Comparison of ENCODE assay signal across 8 cellular contexts in the genomic region with DNA sequence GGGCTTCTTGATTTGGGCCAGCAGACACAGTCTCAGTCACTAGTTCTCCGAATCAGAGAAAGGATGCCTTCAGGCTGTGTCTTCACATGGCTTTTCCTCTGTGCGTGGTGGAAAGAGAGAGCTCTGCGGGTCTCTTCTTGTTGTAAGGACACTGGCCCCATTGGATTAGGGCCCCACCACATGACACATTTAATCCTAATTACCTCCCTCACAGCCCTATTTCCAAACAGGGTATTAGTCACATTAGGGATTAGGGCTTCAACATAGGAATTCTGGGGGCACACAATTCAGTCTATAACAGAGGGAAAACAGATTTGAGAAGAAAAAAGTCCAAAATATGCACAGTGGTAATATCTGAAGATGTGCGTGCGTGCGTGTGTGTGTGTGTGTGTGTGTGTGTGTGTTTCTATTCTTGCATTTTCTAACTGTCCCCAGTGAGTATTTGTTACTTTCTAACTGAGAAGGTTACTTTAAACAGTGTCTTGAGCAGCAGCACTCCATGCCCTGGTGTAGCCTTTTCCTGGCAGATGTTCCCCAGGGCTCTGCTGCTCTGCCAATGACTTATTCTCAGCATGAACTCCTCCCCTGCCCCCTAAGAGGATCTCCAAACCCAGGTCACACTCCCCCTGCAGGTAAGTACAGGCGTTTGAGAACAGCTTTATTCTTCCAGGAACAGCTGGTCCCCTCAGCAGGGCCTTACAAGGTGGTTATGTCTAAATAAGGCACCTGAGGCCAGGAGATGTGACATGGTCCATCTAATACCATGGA.
A peak's percentile ranks its signal among the peaks of the same experiment; 100 is the strongest.
DNase-seq lines count a peak whose midpoint lies in the region; ATAC-seq, FAIRE-seq and TF ChIP-seq lines count a peak whose summit lies in the region.

No MANE protein-coding gene starts in this region.

- no peak overlapping the region for H3K27ac ChIP-seq in H9 (ENCODE audit: insufficient read length, low read depth, low read length)
- H3K27ac ChIP-seq in keratinocyte (ENCODE audit: control insufficient read depth, insufficient read depth, low read length): no peak overlapping the region
- H3K27ac ChIP-seq in thoracic aorta: no peak overlapping the region
- H3K27ac ChIP-seq in tibial nerve: no peak overlapping the region

- no peak overlapping the region for H4K91ac ChIP-seq in H9 (ENCODE audit: insufficient read length, low read depth, low read length)

- peaks cover 31 to 69% (median 57%) of the 10 kb centered on the region in 3 experiments for H3K36me3 Mint-ChIP-seq in H9 (ENCODE audit: insufficient read depth in 1 of 3, low read depth in 3 of 3)
- H3K36me3 Mint-ChIP-seq in activated naive CD4-positive, alpha-beta T cell treated with anti-CD3 and anti-CD28 coated beads for 36 hours (ENCODE audit: low read depth): peaks cover 62% of the 10 kb centered on the region

- H3K9me3 Mint-ChIP-seq in H9: no peaks in the 10 kb centered on the region
- H3K9me3 Mint-ChIP-seq in activated naive CD4-positive, alpha-beta T cell treated with anti-CD3 and anti-CD28 coated beads for 36 hours: no peaks in the 10 kb centered on the region

- H3K14ac ChIP-seq in H9 (ENCODE audit: insufficient read depth, low read length): no peak overlapping the region

- H3K27me3 ChIP-seq in H9 (ENCODE audit: insufficient read depth, low read length) (no peaks in the 10 kb centered on the region), keratinocyte (ENCODE audit: control insufficient read depth, extremely low read depth, insufficient read depth, low read length) (no peaks in the 10 kb centered on the region), thoracic aorta (replicated peaks; ENCODE audit: insufficient read depth) (no peaks in the 10 kb centered on the region), tibial nerve (no peaks in the 10 kb centered on the region)

- DNase-seq in NCI-H1092 treated with DMSO at 0.1 percent for 48 hours (lab: John Stamatoyannopoulos, UW) (peak; percentile 12), NCI-H1092 (lab: John Stamatoyannopoulos, UW) (no peak), H9 (peak; percentile 85), NCI-H82 (lab: John Stamatoyannopoulos, UW) (peak; percentile 99), keratinocyte (ENCODE audit: low read depth, low spot score) (no peak), thoracic aorta (ENCODE audit: low spot score) (no peak), tibial nerve (ENCODE audit: low spot score in 2 of 2) (no peak)
- peak; percentile 66 for DNase-seq in activated naive CD4-positive, alpha-beta T cell treated with anti-CD3 and anti-CD28 coated beads for 36 hours

- H3K36me3 ChIP-seq in keratinocyte (ENCODE audit: control insufficient read depth in 2 of 2, extremely low read depth in 1 of 2, insufficient read depth in 2 of 2, low read length in 2 of 2): no peaks in the 10 kb centered on the region
- peaks cover 10% of the 10 kb centered on the region for H3K36me3 ChIP-seq in thoracic aorta
- peaks cover 0 to 10% (median 0%) of the 10 kb centered on the region in 3 donors for H3K36me3 ChIP-seq in tibial nerve

- no peak overlapping the region for H2BK120ac ChIP-seq in H9 (ENCODE audit: low read depth, low read length, poor library complexity, severe bottlenecking)

- H3K56ac ChIP-seq in H9 (ENCODE audit: insufficient read length, low read depth, low read length): no peak overlapping the region

- dilution Hi-C loops in keratinocyte (cut with MboI; ENCODE audit: extremely low pct_ligation_motif_present, low sequenced_read_pairs): no loop called here

- H2AFZ ChIP-seq in H9 (ENCODE audit: low read length): no peak overlapping the region
- no peak overlapping the region for H2AFZ ChIP-seq in keratinocyte (ENCODE audit: control insufficient read depth, low read length)

- H4K20me1 ChIP-seq in H9 (ENCODE audit: control insufficient read depth, insufficient read depth, insufficient read length) (no peaks in the 10 kb centered on the region), keratinocyte (ENCODE audit: control insufficient read depth, extremely low read depth, insufficient read depth, low read length) (no peaks in the 10 kb centered on the region)

- H3T11ph ChIP-seq in H9 (ENCODE audit: low read length): no peak overlapping the region

- no peak overlapping the region for H3K18ac ChIP-seq in H9 (ENCODE audit: insufficient read length, low read depth, low read length)

- no peaks in the 10 kb centered on the region for H3K79me1 ChIP-seq in H9 (ENCODE audit: insufficient read depth, low read depth, low read length, poor library complexity, severe bottlenecking)

- H2BK15ac ChIP-seq in H9 (ENCODE audit: low read depth, low read length): no peak overlapping the region

- no peaks in the 10 kb centered on the region for H3K23me2 ChIP-seq in H9 (ENCODE audit: insufficient read length, low read depth, low read length, poor library complexity, severe bottlenecking)

- H3K4ac ChIP-seq in H9 (ENCODE audit: low read depth, low read length): no peak overlapping the region

- no peaks in the 10 kb centered on the region for H3K9me1 ChIP-seq in keratinocyte (ENCODE audit: control insufficient read depth, extremely low read depth, insufficient read depth, low read length)

- peak overlapping the region in 2 of 3 experiments; percentile 19 to 85; a peak in 3 of 7 replicates for H3K27ac Mint-ChIP-seq in H9
- peak overlapping the region; percentile 79 for H3K27ac Mint-ChIP-seq in activated naive CD4-positive, alpha-beta T cell treated with anti-CD3 and anti-CD28 coated beads for 36 hours

- no peak overlapping the region for H4K8ac ChIP-seq in H9 (replicated peaks; ENCODE audit: insufficient read length, low read depth, low read length)

- no peak overlapping the region for H3K9ac ChIP-seq in H9 (ENCODE audit: extremely low read depth, insufficient read length, low read length)
- no peak overlapping the region for H3K9ac ChIP-seq in keratinocyte (ENCODE audit: control insufficient read depth, extremely low read depth, insufficient read depth, low read length)

- CTCF ChIA-PET in activated naive CD4-positive, alpha-beta T cell treated with anti-CD3 and anti-CD28 coated beads for 36 hours (lab: Charles Lee): interaction anchor here (0.7 to 3.2 kb wide), 4 partner anchors 39 to 248 kb away, joined by 3 to 17 read pairs (median 5); no protein-coding TSS in a partner anchor

- no peaks in the 10 kb centered on the region for H3K27me3 Mint-ChIP-seq in H9 (ENCODE audit: low read depth)
- H3K27me3 Mint-ChIP-seq in activated naive CD4-positive, alpha-beta T cell treated with anti-CD3 and anti-CD28 coated beads for 36 hours (ENCODE audit: low read depth): no peaks in the 10 kb centered on the region

- H3K4me1 ChIP-seq in H9 (ENCODE audit: insufficient read depth, low read length) (peaks cover 14% of the 10 kb centered on the region; the same call in 1 of the 2 replicates), keratinocyte (ENCODE audit: control insufficient read depth, extremely low read depth, insufficient read depth, low read length) (peaks cover 17% of the 10 kb centered on the region), thoracic aorta (ENCODE audit: control insufficient read depth in 1 of 2, low read depth in 2 of 2) (peaks cover 18 to 41% of the 10 kb centered on the region in 2 donors), tibial nerve (peaks cover 0 to 13% (median 5%) of the 10 kb centered on the region in 4 donors)

- no peak overlapping the region for H3K23ac ChIP-seq in H9 (ENCODE audit: insufficient read length, low read depth, low read length)

- no peaks in the 10 kb centered on the region for H3K9me3 ChIP-seq in H9 (ENCODE audit: control insufficient read depth, low read depth, low read length)
- H3K9me3 ChIP-seq in keratinocyte (ENCODE audit: control insufficient read depth, low read depth, low read length): no peaks in the 10 kb centered on the region
- H3K9me3 ChIP-seq in thoracic aorta: peaks cover 5% of the 10 kb centered on the region
- H3K9me3 ChIP-seq in tibial nerve: peaks cover 0 to 3% (median 0%) of the 10 kb centered on the region in 4 donors

- H3K4me1 Mint-ChIP-seq in H9: peaks cover 38 to 47% of the 10 kb centered on the region in 2 experiments
- H3K4me1 Mint-ChIP-seq in activated naive CD4-positive, alpha-beta T cell treated with anti-CD3 and anti-CD28 coated beads for 36 hours (ENCODE audit: low read depth): peaks cover 66% of the 10 kb centered on the region

- H4K5ac ChIP-seq in H9 (ENCODE audit: insufficient read length, low read depth, low read length): no peak overlapping the region

- FAIRE-seq in keratinocyte (lab: Jason Lieb, UNC): no peak

- no peak overlapping the region for H3K4me2 ChIP-seq in H9 (ENCODE audit: insufficient read depth, insufficient read length, low read length)
- no peak overlapping the region for H3K4me2 ChIP-seq in keratinocyte (ENCODE audit: control insufficient read depth, extremely low read depth, insufficient read depth, low read depth, low read length)

- no CpG with 5 or more reads among the region's 7 CpGs for WGBS in H9 (ENCODE audit: extremely low coverage, insufficient read length, low lambda C conversion rate)
- 73 to 81% methylated on average over 7 of the region's 7 CpGs for WGBS in tibial nerve, 2 donors

- no peak overlapping the region for H2BK5ac ChIP-seq in H9 (ENCODE audit: insufficient read length, low read length)

- no peak overlapping the region for H3K4me3 Mint-ChIP-seq in H9
- H3K4me3 Mint-ChIP-seq in activated naive CD4-positive, alpha-beta T cell treated with anti-CD3 and anti-CD28 coated beads for 36 hours: no peak overlapping the region

- no peak overlapping the region for H2BK20ac ChIP-seq in H9 (ENCODE audit: low read depth, low read length, poor library complexity, severe bottlenecking)

- no peak overlapping the region for H2AK5ac ChIP-seq in H9 (ENCODE audit: insufficient read length, low read length)

- H2BK12ac ChIP-seq in H9 (ENCODE audit: insufficient read length, low read depth, low read length): no peak overlapping the region

- no peak for TF ChIP-seq EP300 in tibial nerve (IDR thresholded peaks at IDR 0.05)

- no peak for ATAC-seq in thoracic aorta (ENCODE audit: insufficient number of reproducible peaks, low FRiP score, low read depth)

- intact Hi-C loops in activated naive CD4-positive, alpha-beta T cell treated with anti-CD3 and anti-CD28 coated beads for 36 hours (cut with micrococcal nuclease): loop anchor here (1.0 kb wide), 1 partner anchor 217 kb away; no protein-coding TSS in a partner anchor

- TF ChIP-seq CTCF in H9 (conservative IDR thresholded peaks at IDR 0.05): peak; percentile 72
- peak; percentile 37 to 57 (median 54) for TF ChIP-seq CTCF in keratinocyte (optimal IDR thresholded peaks at IDR 0.05 in 1 of 3, IDR thresholded peaks at IDR 0.05 in 1 of 3, conservative IDR thresholded peaks at IDR 0.05 in 1 of 3; ENCODE audit: extremely low read depth in 1 of 3, insufficient read depth in 2 of 3, low read length in 3 of 3)
- TF ChIP-seq CTCF in thoracic aorta (IDR thresholded peaks at IDR 0.05): peak; percentile 13
- no peak for TF ChIP-seq CTCF in tibial nerve (IDR thresholded peaks at IDR 0.05)

- H3K4me3 ChIP-seq in keratinocyte (ENCODE audit: control insufficient read depth in 2 of 3, extremely low read depth in 1 of 3, insufficient read depth in 2 of 3, low read depth in 1 of 3, low read length in 3 of 3) (no peak overlapping the region), thoracic aorta (no peak overlapping the region), tibial nerve (no peak overlapping the region)

- no peak for TF ChIP-seq POLR2A in tibial nerve (IDR thresholded peaks at IDR 0.05)

- H3K79me2 ChIP-seq in H9 (ENCODE audit: insufficient read depth, low read length) (no peaks in the 10 kb centered on the region), keratinocyte (ENCODE audit: control insufficient read depth, insufficient read depth, low read length) (no peaks in the 10 kb centered on the region)

Comparison
In these comparisons a context has a peak if more than half of its experiments do, and no peak if none do; other contexts are left out.
1. DNase-seq: peak in NCI-H1092 treated with DMSO at 0.1 percent for 48 hours (single experiment), H9 (single experiment), NCI-H82 (single experiment) and activated naive CD4-positive, alpha-beta T cell treated with anti-CD3 and anti-CD28 coated beads for 36 hours (single experiment); none in NCI-H1092 (single experiment), keratinocyte (single experiment), thoracic aorta (single experiment) and tibial nerve (0 of 2).
2. CTCF ChIP-seq: peak in H9 (single experiment), keratinocyte (3 of 3) and thoracic aorta (single experiment); none in tibial nerve (0 of 5).